Comparison of ENCODE assay signal across 18 cellular contexts in genomic region chr9:136377351-136378170, GRCh38.
"Had no signal": no experiment of that assay in that cellular context is flagged by ENCODE, and none has a peak within 500 bp of the region (broad histone marks: within the 10 kb centered on the region; RNA-seq: fewer than 3 reads in every experiment).

No MANE protein-coding gene starts in this region.

- H3K27ac ChIP-seq: brain microvascular endothelial cell, coronary artery, esophagus squamous epithelium, left lung, ovary, sigmoid colon had no signal

- H3K4me3 ChIP-seq: coronary artery, esophagus squamous epithelium, left lung, mucosa of descending colon, ovary, sigmoid colon had no signal

- H3K36me3 ChIP-seq: ovary had no signal

- H3K9me3 ChIP-seq: esophagus squamous epithelium, left lung, mucosa of descending colon, ovary, sigmoid colon had no signal

- DNase-seq: activated B cell treated with CpG ODN at 0.5 μM for 24 hours; activated CD4-positive, alpha-beta T cell treated with anti-CD3 and anti-CD28 coated beads, Interleukin-2, amount 10 ng/mL, durations not matched to agents 24 days and 14 days; activated CD8-positive, alpha-beta memory T cell treated with anti-CD3 and anti-CD28 coated beads, Interleukin-2, amount 50 U/mL, for 4 hours; activated CD8-positive, alpha-beta T cell treated with anti-CD3 and anti-CD28 coated beads, Interleukin-2, amount 10 ng/mL, durations not matched to agents 7 days and 5 days; activated naive CD8-positive, alpha-beta T cell treated with anti-CD3 and anti-CD28 coated beads, Interleukin-2, amount 10 ng/mL, durations not matched to agents 7 days and 5 days; brain microvascular endothelial cell; effector CD8-positive, alpha-beta T cell; esophagus squamous epithelium; hippocampal formation; left lung; mammary epithelial cell; mucosa of descending colon; naive thymus-derived CD4-positive, alpha-beta T cell; ovary; sigmoid colon; stimulated activated CD4-positive, alpha-beta T cell treated with anti-CD3 and anti-CD28 coated beads, Interleukin-1b, Interleukin-23, amount 100 ng/mL, for 48 hours; stimulated activated naive CD8-positive, alpha-beta T cell treated with anti-CD3 and anti-CD28 coated beads, Interleukin-15, amount 100 ng/mL, for 72 hours had no signal

- ATAC-seq: activated CD8-positive, alpha-beta T cell treated with anti-CD3 and anti-CD28 coated beads, Interleukin-2, amount 10 ng/mL, durations not matched to agents 7 days and 5 days; left lung; mucosa of descending colon; naive thymus-derived CD4-positive, alpha-beta T cell had no signal

- H3K27me3 ChIP-seq: brain microvascular endothelial cell, esophagus squamous epithelium, left lung, ovary, sigmoid colon had no signal
